In the genomic region with DNA sequence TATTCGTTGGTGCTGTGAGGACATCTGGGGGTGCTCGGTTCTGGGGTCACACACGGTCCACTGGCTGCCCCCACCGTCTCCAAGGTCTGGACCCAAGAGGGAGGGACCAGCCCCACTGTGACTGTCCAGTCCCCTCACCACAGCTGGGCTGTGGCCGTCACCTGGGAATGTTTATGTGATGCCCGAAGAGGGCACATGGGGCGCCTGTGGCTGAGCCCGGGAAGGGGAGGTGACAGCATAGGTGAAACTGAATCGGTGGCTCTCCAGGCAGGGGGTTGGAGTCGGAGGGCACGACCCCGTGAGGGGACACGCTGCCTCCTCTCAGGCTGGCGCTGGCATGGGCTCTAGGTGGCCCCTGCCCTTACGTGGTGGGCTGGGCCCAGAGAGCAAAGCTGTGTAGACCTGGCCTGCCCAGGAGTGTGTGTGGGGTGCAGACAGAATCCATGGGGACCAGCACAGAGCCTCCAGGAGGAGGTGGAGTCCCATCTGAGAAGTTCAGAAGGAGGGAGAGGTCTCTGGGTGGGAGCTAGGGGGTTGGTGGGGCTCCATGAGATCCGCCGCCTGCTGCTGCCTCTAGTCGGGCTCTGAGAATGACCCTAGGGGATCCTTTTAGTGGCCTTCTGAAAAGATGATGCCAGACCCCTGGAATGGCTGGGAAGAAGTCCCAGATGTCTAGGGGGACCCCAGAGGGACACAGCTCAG, we compare ENCODE assay signal across 9 cellular contexts. TPM values are rescaled to one million over a fixed set of nuclear protein-coding genes. Genes with fewer than 3 reads are reported as not detected.
DNase-seq lines count a peak whose midpoint lies in the region; ATAC-seq and TF ChIP-seq lines count a peak whose summit lies in the region.
"Had no signal": no experiment of that assay in that cellular context is flagged by ENCODE, and none has a peak within 500 bp of the region (broad histone marks: within the 10 kb centered on the region; RNA-seq: fewer than 3 reads in every experiment).

No MANE protein-coding gene starts in this region.

- no peaks in the 10 kb centered on the region for H3K27me3 ChIP-seq in adipocyte (replicated peaks; ENCODE audit: control insufficient read depth, insufficient read depth, low read length)
- peaks cover 6% of the 10 kb centered on the region for H3K27me3 ChIP-seq in iPS-18a (ENCODE audit: control insufficient read depth, insufficient read depth, low read length)
- H3K27me3 ChIP-seq in smooth muscle cell (ENCODE audit: low read depth) = no peaks in the 10 kb centered on the region

- H3K27ac ChIP-seq in iPS-18a (ENCODE audit: low read length) (no peak overlapping the region), smooth muscle cell (ENCODE audit: low read depth) (peak overlapping the region; percentile 84)

- peak overlapping the region; percentile 97 for H3K4me2 ChIP-seq in smooth muscle cell

- H3F3A ChIP-seq in smooth muscle cell (ENCODE audit: low read depth) = peaks cover 10% of the 10 kb centered on the region

- no peak for ATAC-seq in HG03025 (IDR thresholded peaks at IDR 0.05; ENCODE audit: low FRiP score, unreplicated experiment)

- TF ChIP-seq CTCF in smooth muscle cell (IDR thresholded peaks at IDR 0.05; ENCODE audit: borderline replicate concordance, insufficient read depth, poor library complexity, severe bottlenecking) = no peak

- peaks cover 21% of the 10 kb centered on the region for H3K9me3 ChIP-seq in adipocyte (ENCODE audit: control insufficient read depth, low read length)
- no peaks in the 10 kb centered on the region for H3K9me3 ChIP-seq in iPS-18a (ENCODE audit: control insufficient read depth, low read depth, low read length)
- no peaks in the 10 kb centered on the region for H3K9me3 ChIP-seq in smooth muscle cell (replicated peaks; ENCODE audit: low read depth)

- H3K4me1 ChIP-seq in adipocyte (ENCODE audit: control insufficient read depth, insufficient read depth, low read length) = peaks cover 24% of the 10 kb centered on the region
- H3K4me1 ChIP-seq in iPS-18a (ENCODE audit: control insufficient read depth, low read depth, low read length) = peaks cover 3% of the 10 kb centered on the region
- peaks cover 27% of the 10 kb centered on the region for H3K4me1 ChIP-seq in smooth muscle cell (ENCODE audit: low read depth)

- H2AFZ ChIP-seq in smooth muscle cell (ENCODE audit: low read depth) = no peak overlapping the region

- DNase-seq in HT-29 (ENCODE audit: low spot score) = peak; percentile 42
- DNase-seq in adipocyte (ENCODE audit: low read depth) = no peak
- no peak for DNase-seq in smooth muscle cell (lab: John Stamatoyannopoulos, UW; ENCODE audit: unreplicated experiment)
- no peak for DNase-seq in activated CD4-positive, CD25-positive, alpha-beta regulatory T cell treated with anti-CD3 and anti-CD28 coated beads, Interleukin-2, amount 50 U/mL, for 72 hours
- no peak for DNase-seq in NCI-H510A (lab: John Stamatoyannopoulos, UW)
- DNase-seq in AML-193 (lab: John Stamatoyannopoulos, UW) = no peak
- DNase-seq: activated CD4-positive, alpha-beta T cell treated with anti-CD3 and anti-CD28 coated beads, Interleukin-2, amount 50 U/mL, for 4 hours had no signal

- H3K9ac ChIP-seq in adipocyte (ENCODE audit: low read length) = peak overlapping the region; percentile 86
- no peak overlapping the region for H3K9ac ChIP-seq in iPS-18a (ENCODE audit: low read length)
- peak overlapping the region; percentile 64 for H3K9ac ChIP-seq in smooth muscle cell (ENCODE audit: low read depth)

- H4K20me1 ChIP-seq in smooth muscle cell (ENCODE audit: low read depth) = peaks cover 55% of the 10 kb centered on the region

- H3K36me3 ChIP-seq in adipocyte (ENCODE audit: control insufficient read depth, insufficient read depth, low read length, severe bottlenecking) (peaks cover 15% of the 10 kb centered on the region), iPS-18a (ENCODE audit: control insufficient read depth, low read depth, low read length) (no peaks in the 10 kb centered on the region), smooth muscle cell (ENCODE audit: low read depth) (no peaks in the 10 kb centered on the region)

- H3K4me3 ChIP-seq in adipocyte (ENCODE audit: low read length) = peak overlapping the region; percentile 85
- H3K4me3 ChIP-seq in iPS-18a (ENCODE audit: low read length) = peak overlapping the region; percentile 75
- H3K4me3 ChIP-seq in smooth muscle cell = peak overlapping the region; percentile 90

- peaks cover 37% of the 10 kb centered on the region for H3K79me2 ChIP-seq in smooth muscle cell (ENCODE audit: low read depth)

- 73% methylated on average over 18 of the region's 18 CpGs for WGBS in smooth muscle cell (ENCODE audit: low lambda C conversion rate)

RNA-seq across cellular contexts. Expression of a gene that starts 1.8 kb away (rescaled TPM):
- total RNA-seq in HT-29 (2014; rRNA removed; shearing (Covaris generic)) = 50.4 and 54.8 TPM in 2 replicates
- 33.5 and 34.9 TPM in 2 replicates for total RNA-seq in smooth muscle cell
- 40.8 and 50.7 TPM in 2 replicates for polyA plus RNA-seq in smooth muscle cell

RNA-seq across cellular contexts. Expression of a gene that starts 51.9 kb away (rescaled TPM):
- total RNA-seq in HT-29 (2014; rRNA removed; shearing (Covaris generic)) = 291 and 314 TPM in 2 replicates
- total RNA-seq in smooth muscle cell = 202 and 212 TPM in 2 replicates
- 200 and 201 TPM in 2 replicates for polyA plus RNA-seq in smooth muscle cell
